1 cellular context compared by ENCODE assay signal in the genomic region with DNA sequence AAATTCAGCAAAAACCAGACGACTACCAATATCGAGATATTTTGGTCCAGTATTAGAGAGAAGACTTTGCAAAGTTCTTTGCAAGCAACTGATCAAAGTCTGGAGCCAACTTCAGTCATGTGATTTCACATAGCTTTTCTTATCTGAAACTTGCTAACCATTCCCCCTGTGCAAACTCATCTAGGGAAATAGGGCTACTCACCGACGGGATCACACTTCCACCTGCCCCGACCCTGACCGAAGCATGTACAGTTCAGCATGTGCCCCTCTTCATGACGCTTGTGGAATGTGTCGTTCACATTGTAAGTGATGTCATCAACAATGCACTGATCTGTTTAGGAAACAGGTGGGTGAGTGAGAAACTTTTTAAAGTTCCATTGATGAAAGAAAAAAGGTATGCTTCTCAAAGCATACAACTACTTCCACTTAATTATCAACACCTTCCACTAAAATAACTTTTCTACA.
TF ChIP-seq lines count a peak whose summit lies in the region.

No MANE protein-coding gene starts in this region.

TF ChIP-seq in IMR-90, 13 proteins besides CTCF, POLR2A, EP300 and RAD21:
- no peak for TF ChIP-seq FOS (IDR thresholded peaks at IDR 0.05; ENCODE audit: low read depth, low read length)
- TF ChIP-seq, protein P1, sequence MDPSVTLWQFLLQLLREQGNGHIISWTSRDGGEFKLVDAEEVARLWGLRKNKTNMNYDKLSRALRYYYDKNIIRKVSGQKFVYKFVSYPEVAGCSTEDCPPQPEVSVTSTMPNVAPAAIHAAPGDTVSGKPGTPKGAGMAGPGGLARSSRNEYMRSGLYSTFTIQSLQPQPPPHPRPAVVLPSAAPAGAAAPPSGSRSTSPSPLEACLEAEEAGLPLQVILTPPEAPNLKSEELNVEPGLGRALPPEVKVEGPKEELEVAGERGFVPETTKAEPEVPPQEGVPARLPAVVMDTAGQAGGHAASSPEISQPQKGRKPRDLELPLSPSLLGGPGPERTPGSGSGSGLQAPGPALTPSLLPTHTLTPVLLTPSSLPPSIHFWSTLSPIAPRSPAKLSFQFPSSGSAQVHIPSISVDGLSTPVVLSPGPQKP (IDR thresholded peaks at IDR 0.05; ENCODE audit: borderline replicate concordance, low read depth, low read length), result no peak
- no peak for TF ChIP-seq SMC3 (IDR thresholded peaks at IDR 0.05; ENCODE audit: low read depth, low read length)
- TF ChIP-seq RFX5 (IDR thresholded peaks at IDR 0.05; ENCODE audit: low read depth, low read length), result no peak
- TF ChIP-seq, protein P2, sequence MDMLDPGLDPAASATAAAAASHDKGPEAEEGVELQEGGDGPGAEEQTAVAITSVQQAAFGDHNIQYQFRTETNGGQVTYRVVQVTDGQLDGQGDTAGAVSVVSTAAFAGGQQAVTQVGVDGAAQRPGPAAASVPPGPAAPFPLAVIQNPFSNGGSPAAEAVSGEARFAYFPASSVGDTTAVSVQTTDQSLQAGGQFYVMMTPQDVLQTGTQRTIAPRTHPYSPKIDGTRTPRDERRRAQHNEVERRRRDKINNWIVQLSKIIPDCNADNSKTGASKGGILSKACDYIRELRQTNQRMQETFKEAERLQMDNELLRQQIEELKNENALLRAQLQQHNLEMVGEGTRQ (IDR thresholded peaks at IDR 0.05; ENCODE audit: low read depth, low read length), result no peak
- no peak for TF ChIP-seq NFE2L2 (IDR thresholded peaks at IDR 0.05; ENCODE audit: low read depth, low read length)
- no peak for TF ChIP-seq CHD1 (IDR thresholded peaks at IDR 0.05; ENCODE audit: low read depth, low read length)
- no peak for TF ChIP-seq MAZ (IDR thresholded peaks at IDR 0.05; ENCODE audit: borderline replicate concordance, low read depth, low read length)
- no peak for TF ChIP-seq CEBPB (IDR thresholded peaks at IDR 0.05; ENCODE audit: low read depth, low read length)
- TF ChIP-seq MAFK (IDR thresholded peaks at IDR 0.05; ENCODE audit: low read depth, low read length), result no peak
- no peak for TF ChIP-seq MXI1 (IDR thresholded peaks at IDR 0.05; ENCODE audit: borderline replicate concordance, low read depth, low read length)
TF ChIP-seq in IMR-90: peak in this region for 0.
